Comparison of ENCODE assay signal across 30 cellular contexts in genomic region chr11:1425439-1425838, GRCh38. TPM values are rescaled to one million over a fixed set of nuclear protein-coding genes. Genes with fewer than 3 reads are reported as not detected.
"Had no signal": no experiment of that assay in that cellular context is flagged by ENCODE, and none has a peak within 500 bp of the region (broad histone marks: within the 10 kb centered on the region; RNA-seq: fewer than 3 reads in every experiment).

No MANE protein-coding gene starts in this region.

- H2AFZ ChIP-seq: parathyroid adenoma had no signal

- H3K27ac ChIP-seq: ovary, parathyroid adenoma, psoas muscle, right lobe of liver, sigmoid colon, stomach, thoracic aorta, thyroid gland, tibial nerve, upper lobe of left lung, vagina had no signal

- H3K4me1 ChIP-seq: parathyroid adenoma, psoas muscle, right lobe of liver, sigmoid colon, stomach, thyroid gland, tibial nerve, upper lobe of left lung, vagina had no signal

- H3K4me3 Mint-ChIP-seq: naive thymus-derived CD8-positive, alpha-beta T cell; natural killer cell treated with Interleukin-12 subunit alpha and Interleukin-12 subunit beta and Interleukin-15 and Interleukin-18, amount 100 ng/mL, for 72 hours; nephron progenitor cell; neural crest cell; stimulated activated effector memory CD8-positive, alpha-beta T cell treated with anti-CD3 and anti-CD28 coated beads, Interleukin-12 subunit alpha, Interleukin-12 subunit beta, amount 100 ng/mL, for 72 hours; stimulated activated naive B cell treated with anti-CD40 and anti-IgM and Interleukin-4, amounts not matched to agents 10 μg/mL and 1 μg/mL and 100 μg/mL, for 72 hours; stimulated activated naive CD8-positive, alpha-beta T cell treated with anti-CD3 and anti-CD28 coated beads, Interleukin-15, Interleukin-2, amounts not matched to agents 100 ng/mL and 50 ng/mL, for 24 hours had no signal

- DNase-seq: naive thymus-derived CD8-positive, alpha-beta T cell; nephron progenitor cell; occipital lobe; ovary; posterior cingulate gyrus; psoas muscle; right cardiac atrium; right lobe of liver; sigmoid colon; small intestine; stimulated activated CD4-positive, alpha-beta T cell treated with anti-CD3 and anti-CD28 coated beads, Interleukin-15, amount 100 ng/mL, for 24 hours; stimulated activated CD4-positive, alpha-beta T cell treated with anti-CD3 and anti-CD28 coated beads, Interleukin-2, amount 100 ng/mL, for 24 hours; stimulated activated CD4-positive, alpha-beta T cell treated with anti-CD3 and anti-CD28 coated beads, Interleukin-2, amount 100 ng/mL, for 48 hours; stimulated activated CD4-positive, alpha-beta T cell treated with anti-CD3 and anti-CD28 coated beads, Interleukin-4, amount 100 ng/mL, for 24 hours; stimulated activated naive B cell treated with anti-CD40 and anti-IgM and Interleukin-4, amounts not matched to agents 10 μg/mL and 1 μg/mL and 100 μg/mL, for 72 hours; stimulated activated naive CD4-positive, alpha-beta T cell treated with Interleukin-2 at 50 U/mL for 16 hours; stomach; thyroid gland; trophoblast cell had no signal

- H3K4me3 ChIP-seq: ovary, psoas muscle, right lobe of liver, sigmoid colon, stomach, thoracic aorta, thyroid gland, tibial nerve, upper lobe of left lung, vagina had no signal

- H3K36me3 Mint-ChIP-seq: naive thymus-derived CD8-positive, alpha-beta T cell; natural killer cell treated with Interleukin-12 subunit alpha and Interleukin-12 subunit beta and Interleukin-15 and Interleukin-18, amount 100 ng/mL, for 72 hours; stimulated activated effector memory CD8-positive, alpha-beta T cell treated with anti-CD3 and anti-CD28 coated beads, Interleukin-12 subunit alpha, Interleukin-12 subunit beta, amount 100 ng/mL, for 72 hours had no signal

- H3K36me3 ChIP-seq: ovary, right lobe of liver, sigmoid colon, stomach, thoracic aorta, thyroid gland, tibial nerve, upper lobe of left lung, vagina had no signal

- H3K9ac ChIP-seq: parathyroid adenoma had no signal

- FAIRE-seq: small intestine, urothelium cell line had no signal

- H3K27me3 ChIP-seq: ovary, right lobe of liver, thyroid gland, tibial nerve, upper lobe of left lung, vagina had no signal

- H3K27ac Mint-ChIP-seq: naive thymus-derived CD8-positive, alpha-beta T cell; natural killer cell treated with Interleukin-12 subunit alpha and Interleukin-12 subunit beta and Interleukin-15 and Interleukin-18, amount 100 ng/mL, for 72 hours; nephron progenitor cell; progenitor cell of endocrine pancreas; stimulated activated effector memory CD8-positive, alpha-beta T cell treated with anti-CD3 and anti-CD28 coated beads, Interleukin-12 subunit alpha, Interleukin-12 subunit beta, amount 100 ng/mL, for 72 hours; stimulated activated naive B cell treated with anti-CD40 and anti-IgM and Interleukin-4, amounts not matched to agents 10 μg/mL and 1 μg/mL and 100 μg/mL, for 72 hours; stimulated activated naive CD8-positive, alpha-beta T cell treated with anti-CD3 and anti-CD28 coated beads, Interleukin-15, Interleukin-2, amounts not matched to agents 100 ng/mL and 50 ng/mL, for 24 hours had no signal

- H3K4me1 Mint-ChIP-seq: naive thymus-derived CD8-positive, alpha-beta T cell; nephron progenitor cell; neural crest cell; stimulated activated effector memory CD8-positive, alpha-beta T cell treated with anti-CD3 and anti-CD28 coated beads, Interleukin-12 subunit alpha, Interleukin-12 subunit beta, amount 100 ng/mL, for 72 hours; stimulated activated naive B cell treated with anti-CD40 and anti-IgM and Interleukin-4, amounts not matched to agents 10 μg/mL and 1 μg/mL and 100 μg/mL, for 72 hours had no signal

- H3K27me3 Mint-ChIP-seq: natural killer cell treated with Interleukin-12 subunit alpha and Interleukin-12 subunit beta and Interleukin-15 and Interleukin-18, amount 100 ng/mL, for 72 hours; progenitor cell of endocrine pancreas; stimulated activated naive CD8-positive, alpha-beta T cell treated with anti-CD3 and anti-CD28 coated beads, Interleukin-15, Interleukin-2, amounts not matched to agents 100 ng/mL and 50 ng/mL, for 24 hours had no signal

- H3K9me3 ChIP-seq: ovary, psoas muscle, right lobe of liver, sigmoid colon, thoracic aorta, thyroid gland, vagina had no signal

- H3K9me3 Mint-ChIP-seq: natural killer cell treated with Interleukin-12 subunit alpha and Interleukin-12 subunit beta and Interleukin-15 and Interleukin-18, amount 100 ng/mL, for 72 hours; nephron progenitor cell; neural crest cell; stimulated activated effector memory CD8-positive, alpha-beta T cell treated with anti-CD3 and anti-CD28 coated beads, Interleukin-12 subunit alpha, Interleukin-12 subunit beta, amount 100 ng/mL, for 72 hours; stimulated activated naive CD8-positive, alpha-beta T cell treated with anti-CD3 and anti-CD28 coated beads, Interleukin-15, Interleukin-2, amounts not matched to agents 100 ng/mL and 50 ng/mL, for 24 hours had no signal

RNA-seq across cellular contexts. Expression of gene BRSK2, which starts 35.7 kb away (rescaled TPM):
- polyA plus RNA-seq: naive thymus-derived CD8-positive, alpha-beta T cell had no signal
